ENCODE assay signal across 8 cellular contexts in the genomic region with DNA sequence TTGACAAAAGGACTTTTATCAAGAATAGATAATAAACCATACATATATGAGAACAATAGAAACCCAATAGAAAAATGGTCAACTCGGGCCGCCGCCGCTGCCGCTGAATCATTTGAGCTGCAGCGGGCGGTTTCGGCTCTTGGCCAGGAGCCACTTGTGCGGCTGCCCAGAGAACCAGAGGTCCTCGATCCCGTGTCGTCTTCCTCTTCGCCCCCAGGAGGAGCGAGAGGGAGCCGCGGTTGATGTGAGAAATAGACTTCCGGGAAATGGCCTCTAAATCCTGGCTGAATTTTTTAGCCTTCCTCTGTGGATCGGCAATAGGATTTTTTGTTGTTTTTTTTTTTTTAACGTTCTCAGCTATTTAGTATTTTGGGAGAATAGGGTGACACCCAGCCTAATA. TPM values are rescaled to one million over a fixed set of nuclear protein-coding genes. Genes with fewer than 3 reads are reported as not detected.
A peak's percentile ranks its signal among the peaks of the same experiment; 100 is the strongest.
DNase-seq lines count a peak whose midpoint lies in the region; ATAC-seq and TF ChIP-seq lines count a peak whose summit lies in the region.

No MANE protein-coding gene starts in this region.

- H3K36me3 ChIP-seq in HAP-1 (replicated peaks) (no peaks in the 10 kb centered on the region), gastroesophageal sphincter (no peaks in the 10 kb centered on the region), urinary bladder (ENCODE audit: insufficient read depth) (no peaks in the 10 kb centered on the region)

- no peaks in the 10 kb centered on the region for H3K9me3 Mint-ChIP-seq in activated naive CD4-positive, alpha-beta T cell treated with anti-CD3 and anti-CD28 coated beads for 36 hours
- no peaks in the 10 kb centered on the region for H3K9me3 Mint-ChIP-seq in nephron progenitor cell

- H3K4me3 ChIP-seq in HAP-1 (no peak overlapping the region), gastroesophageal sphincter (peak overlapping the region; percentile 22 to 37), urinary bladder (ENCODE audit: low read depth, low read length) (peak overlapping the region; percentile 29)

- H3K4me1 ChIP-seq in HAP-1, result peaks cover 5% of the 10 kb centered on the region
- peaks cover 0 to 16% (median 0%) of the 10 kb centered on the region in 3 donors for H3K4me1 ChIP-seq in gastroesophageal sphincter
- no peaks in the 10 kb centered on the region for H3K4me1 ChIP-seq in urinary bladder (ENCODE audit: insufficient read depth)

- DNase-seq in Caki2 (ENCODE audit: low read depth), result peak; percentile 62
- peak; percentile 44 to 79 for DNase-seq in HAP-1 (ENCODE audit: low spot score in 2 of 2)
- peak; percentile 73 for DNase-seq in NCI-H2227 treated with DMSO at 0.1 percent for 48 hours (lab: John Stamatoyannopoulos, UW)
- peak; percentile 48 for DNase-seq in activated naive CD4-positive, alpha-beta T cell treated with anti-CD3 and anti-CD28 coated beads for 36 hours
- DNase-seq in nephron progenitor cell, result peak; percentile 51
- no peak for DNase-seq in GM13977 (ENCODE audit: low spot score)

- peak; percentile 79 for ATAC-seq in gastroesophageal sphincter

- WGBS in gastroesophageal sphincter (ENCODE audit: low coverage in 1 of 2), 2 donors, result 0 to 2% methylated on average over 10 to 19 of the region's 19 CpGs
- 2% methylated on average over 19 of the region's 19 CpGs for WGBS in urinary bladder

- no peaks in the 10 kb centered on the region for H3K9me3 ChIP-seq in HAP-1
- H3K9me3 ChIP-seq in gastroesophageal sphincter, result no peaks in the 10 kb centered on the region

- H3K27me3 Mint-ChIP-seq in activated naive CD4-positive, alpha-beta T cell treated with anti-CD3 and anti-CD28 coated beads for 36 hours (ENCODE audit: low read depth), result no peaks in the 10 kb centered on the region
- H3K27me3 Mint-ChIP-seq in nephron progenitor cell (ENCODE audit: low read depth, poor library complexity), result peaks cover 31% of the 10 kb centered on the region

- H3K27ac ChIP-seq in gastroesophageal sphincter, result no peak overlapping the region
- no peak overlapping the region for H3K27ac ChIP-seq in urinary bladder (ENCODE audit: low read depth)

- no peak overlapping the region for H3K27ac Mint-ChIP-seq in activated naive CD4-positive, alpha-beta T cell treated with anti-CD3 and anti-CD28 coated beads for 36 hours
- no peak overlapping the region for H3K27ac Mint-ChIP-seq in nephron progenitor cell

- TF ChIP-seq POLR2A in gastroesophageal sphincter (IDR thresholded peaks at IDR 0.05), result no peak

- peak overlapping the region; percentile 52 for H3K4me3 Mint-ChIP-seq in activated naive CD4-positive, alpha-beta T cell treated with anti-CD3 and anti-CD28 coated beads for 36 hours
- H3K4me3 Mint-ChIP-seq in nephron progenitor cell, result peak overlapping the region; percentile 26

- H3K27me3 ChIP-seq in HAP-1 (ENCODE audit: low read depth), result peaks cover 19% of the 10 kb centered on the region
- peaks cover 8% of the 10 kb centered on the region for H3K27me3 ChIP-seq in gastroesophageal sphincter

- in situ Hi-C loops in Caki2 (cut with HindIII; ENCODE audit: low pct_unique_long_range_greater_than_20kb, low sequenced_read_pairs), result no loop called here
- in situ Hi-C loops in HAP-1 (cut with MboI; ENCODE audit: low sequenced_read_pairs), result no loop called here
- in situ Hi-C loops in GM13977 (cut with MboI; ENCODE audit: low pct_unique_long_range_greater_than_20kb, low sequenced_read_pairs, unreplicated experiment), result no loop called here

- H3K4me1 Mint-ChIP-seq in activated naive CD4-positive, alpha-beta T cell treated with anti-CD3 and anti-CD28 coated beads for 36 hours (ENCODE audit: low read depth), result peaks cover 19% of the 10 kb centered on the region
- H3K4me1 Mint-ChIP-seq in nephron progenitor cell, result peaks cover 8% of the 10 kb centered on the region

- no peaks in the 10 kb centered on the region for H3K36me3 Mint-ChIP-seq in activated naive CD4-positive, alpha-beta T cell treated with anti-CD3 and anti-CD28 coated beads for 36 hours (ENCODE audit: low read depth)
- H3K36me3 Mint-ChIP-seq in nephron progenitor cell (ENCODE audit: low read depth), result no peaks in the 10 kb centered on the region

- CTCF ChIA-PET in activated naive CD4-positive, alpha-beta T cell treated with anti-CD3 and anti-CD28 coated beads for 36 hours (lab: Charles Lee), result interaction anchor here (0.7 to 1.8 kb wide), 3 partner anchors 30 to 127 kb away, joined by 3 to 4 read pairs (median 4); no protein-coding TSS in a partner anchor

- intact Hi-C loops in activated naive CD4-positive, alpha-beta T cell treated with anti-CD3 and anti-CD28 coated beads for 36 hours (cut with micrococcal nuclease), result no loop called here

- no peak for TF ChIP-seq EP300 in gastroesophageal sphincter (IDR thresholded peaks at IDR 0.05)

- TF ChIP-seq CTCF in gastroesophageal sphincter (IDR thresholded peaks at IDR 0.05) (peak in 3 of 4 experiments; percentile 10 to 22 (median 20)), nephron progenitor cell (IDR thresholded peaks at IDR 0.05) (no peak), GM13977 (IDR thresholded peaks at IDR 0.05; ENCODE audit: extremely low read depth, insufficient read depth, missing control alignments) (no peak)

RNA-seq across cellular contexts. Expression of a gene that starts 44.8 kb away (rescaled TPM):
- 35.7 and 38.7 TPM in 2 replicates for total RNA-seq in Caki2 (2014; rRNA removed; shearing (Covaris generic); ENCODE audit: low replicate concordance)
- total RNA-seq in activated naive CD4-positive, alpha-beta T cell treated with anti-CD3 and anti-CD28 coated beads for 36 hours, result 10 to 100 TPM; 73.7 to 75.7 TPM
- total RNA-seq in gastroesophageal sphincter (10 to 100 TPM; 25.8 to 41.1 (median 29.9) TPM), urinary bladder (120 TPM)
- 18.5 TPM for polyA plus RNA-seq in urinary bladder

Comparison
In these comparisons a context has a peak if more than half of its experiments do, and no peak if none do; other contexts are left out.
1. CTCF ChIP-seq: peak in gastroesophageal sphincter (3 of 4); none in nephron progenitor cell (single experiment) and GM13977 (single experiment).